ENCODE assay signal across 11 cellular contexts in genomic region chr1:166874464-166874863, GRCh38. TPM values are rescaled to one million over a fixed set of nuclear protein-coding genes. Genes with fewer than 3 reads are reported as not detected.
DNase-seq lines count a peak whose midpoint lies in the region; ATAC-seq and TF ChIP-seq lines count a peak whose summit lies in the region.
"Had no signal": no experiment of that assay in that cellular context is flagged by ENCODE, and none has a peak within 500 bp of the region (broad histone marks: within the 10 kb centered on the region; RNA-seq: fewer than 3 reads in every experiment).

No MANE protein-coding gene starts in this region.

- DNase-seq in CD4-positive, CD25-positive, alpha-beta regulatory T cell: no peak
- no peak for DNase-seq in HCT116 (ENCODE audit: low read depth, low spot score)
- no peak for DNase-seq in T-helper 17 cell
- no peak for DNase-seq in aorta
- DNase-seq: activated CD8-positive, alpha-beta memory T cell treated with anti-CD3 and anti-CD28 coated beads, Interleukin-2, amount 50 U/mL, for 48 hours; DMS 273 treated with DMSO at 0.1 percent for 48 hours; erythroblast had no signal

- H3K4me3 ChIP-seq in CD4-positive, CD25-positive, alpha-beta regulatory T cell (ENCODE audit: low read depth, low read length): peak overlapping the region; percentile 81
- peak overlapping the region in 1 of 2 experiments; percentile 69; a peak in 2 of 4 replicates for H3K4me3 ChIP-seq in HCT116 (replicated peaks in 1 of 2; ENCODE audit: low read depth in 1 of 2, low read length in 2 of 2)
- H3K4me3 ChIP-seq in liver (ENCODE audit: low read depth in 1 of 3, low read length in 3 of 3): peak overlapping the region in 2 of 3 donors; percentile 72 to 94
- no peak overlapping the region for H3K4me3 ChIP-seq in aorta (ENCODE audit: low read length in 2 of 2)

- no peak overlapping the region for H2AFZ ChIP-seq in HCT116 (ENCODE audit: low read depth, low read length, poor library complexity, severe bottlenecking)

- no peak for TF ChIP-seq CTCF in HCT116 (IDR thresholded peaks at IDR 0.05 in 2 of 3, conservative IDR thresholded peaks at IDR 0.05 in 1 of 3; ENCODE audit: borderline replicate concordance in 1 of 3, insufficient read depth in 1 of 3, low read depth in 2 of 3, low read length in 2 of 3)
- TF ChIP-seq CTCF in liver (IDR thresholded peaks at IDR 0.05; ENCODE audit: low read depth, low read length, missing input control): no peak

- H3K36me3 ChIP-seq in CD4-positive, CD25-positive, alpha-beta regulatory T cell (ENCODE audit: control insufficient read depth, insufficient read depth, low read length): no peaks in the 10 kb centered on the region
- H3K36me3 ChIP-seq in HCT116 (ENCODE audit: control insufficient read depth in 1 of 2, insufficient read depth in 2 of 2, low read length in 2 of 2): no peaks in the 10 kb centered on the region
- H3K36me3 ChIP-seq in liver (ENCODE audit: control insufficient read depth in 4 of 4, insufficient read depth in 3 of 4, low read depth in 1 of 4, low read length in 3 of 4): no peaks in the 10 kb centered on the region
- H3K36me3 ChIP-seq in aorta (ENCODE audit: control insufficient read depth in 1 of 2, insufficient read depth in 2 of 2, low read length in 1 of 2): no peaks in the 10 kb centered on the region

- CTCF ChIA-PET in HCT116 (lab: Charles Lee): no interaction called here

- no peak overlapping the region for H3K27ac ChIP-seq in CD4-positive, CD25-positive, alpha-beta regulatory T cell (ENCODE audit: insufficient read depth, low read length, poor library complexity, severe bottlenecking)
- H3K27ac ChIP-seq in HCT116 (ENCODE audit: low read depth, low read length) (no peak overlapping the region), liver (ENCODE audit: low read depth in 1 of 2, low read length in 2 of 2) (peak overlapping the region; percentile 48 to 98), aorta (ENCODE audit: low read depth in 1 of 2, low read length in 2 of 2) (no peak overlapping the region)

- H3K4me1 Mint-ChIP-seq in CD4-positive, CD25-positive, alpha-beta regulatory T cell: peaks cover 22 to 71% (median 52%) of the 10 kb centered on the region in 4 donors
- peaks cover 44% of the 10 kb centered on the region for H3K4me1 Mint-ChIP-seq in T-helper 17 cell

- intact Hi-C loops in HCT116 (cut with micrococcal nuclease) (no loop called here), aorta (cut with DNase I) (no loop called here)

- no peaks in the 10 kb centered on the region for H3K9me3 ChIP-seq in CD4-positive, CD25-positive, alpha-beta regulatory T cell (ENCODE audit: control insufficient read depth in 2 of 2, low read length in 2 of 2)
- H3K9me3 ChIP-seq in HCT116 (ENCODE audit: control insufficient read depth in 1 of 2, insufficient read depth in 1 of 2, low read depth in 1 of 2, low read length in 2 of 2): no peaks in the 10 kb centered on the region
- H3K9me3 ChIP-seq in T-helper 17 cell (ENCODE audit: control insufficient read depth, low read length, poor library complexity, severe bottlenecking): no peaks in the 10 kb centered on the region
- H3K9me3 ChIP-seq in liver (ENCODE audit: control insufficient read depth in 4 of 4, low read length in 3 of 4): no peaks in the 10 kb centered on the region
- no peaks in the 10 kb centered on the region for H3K9me3 ChIP-seq in aorta (ENCODE audit: control insufficient read depth, low read length)

- TF ChIP-seq RAD21 in HCT116 (IDR thresholded peaks at IDR 0.05; ENCODE audit: low read depth): no peak
- peak; percentile 10 to 25 for TF ChIP-seq RAD21 in liver (IDR thresholded peaks at IDR 0.05)

- H3K4me3 Mint-ChIP-seq in CD4-positive, CD25-positive, alpha-beta regulatory T cell: peak overlapping the region in 2 of 4 donors; percentile 52 to 93
- H3K4me3 Mint-ChIP-seq in T-helper 17 cell: peak overlapping the region; percentile 95

- WGBS in liver: 54% methylated on average over 8 of the region's 8 CpGs
- WGBS in aorta, 2 donors: 96 to 99% methylated on average over 8 of the region's 8 CpGs

- peak overlapping the region; percentile 88; the same call in 1 of the 2 replicates for H3K4me2 ChIP-seq in HCT116 (ENCODE audit: low read length)

- H3K9me2 ChIP-seq in HCT116 (ENCODE audit: insufficient read depth): no peaks in the 10 kb centered on the region

- no peak for TF ChIP-seq POLR2A in HCT116 (IDR thresholded peaks at IDR 0.05; ENCODE audit: borderline replicate concordance, extremely low read depth, insufficient read depth, insufficient read length)

- POLR2A ChIA-PET in HCT116 (lab: Charles Lee): interaction anchor here (1.0 kb wide), 1 partner anchor 19 kb away, joined by 3 read pairs; no protein-coding TSS in a partner anchor

- H3K27ac Mint-ChIP-seq in CD4-positive, CD25-positive, alpha-beta regulatory T cell: peak overlapping the region in 2 of 3 donors; percentile 20 to 96
- no peak overlapping the region for H3K27ac Mint-ChIP-seq in T-helper 17 cell

- no peaks in the 10 kb centered on the region for H3K27me3 Mint-ChIP-seq in CD4-positive, CD25-positive, alpha-beta regulatory T cell
- H3K27me3 Mint-ChIP-seq in T-helper 17 cell: no peaks in the 10 kb centered on the region

- 0 out of 2 replicates have a peak, but pooled peaks cover 6% of the 10 kb centered on the region for H4K20me1 ChIP-seq in HCT116 (ENCODE audit: insufficient read depth)

- ATAC-seq in CD4-positive, CD25-positive, alpha-beta regulatory T cell (ENCODE audit: low read depth in 2 of 2): no peak
- ATAC-seq in HCT116: no peak
- ATAC-seq in T-helper 17 cell: no peak
- ATAC-seq in GM18511 (IDR thresholded peaks at IDR 0.05; ENCODE audit: unreplicated experiment): no peak
- no peak for ATAC-seq in GM21717 (IDR thresholded peaks at IDR 0.05; ENCODE audit: unreplicated experiment)
- ATAC-seq in aorta (ENCODE audit: low FRiP score): no peak
- no peak for ATAC-seq in HG02798 (IDR thresholded peaks at IDR 0.05; ENCODE audit: poor library complexity, unreplicated experiment)

- H3K36me3 Mint-ChIP-seq in CD4-positive, CD25-positive, alpha-beta regulatory T cell: peaks cover 4% of the 10 kb centered on the region
- no peaks in the 10 kb centered on the region for H3K36me3 Mint-ChIP-seq in T-helper 17 cell (ENCODE audit: low read depth)

- H3K4me1 ChIP-seq in CD4-positive, CD25-positive, alpha-beta regulatory T cell (ENCODE audit: control insufficient read depth, insufficient read depth, low read length, poor library complexity, severe bottlenecking): peaks cover 17% of the 10 kb centered on the region
- peaks cover 15 to 21% of the 10 kb centered on the region in 2 experiments for H3K4me1 ChIP-seq in HCT116 (ENCODE audit: control insufficient read depth in 1 of 2, insufficient read depth in 2 of 2, low read length in 2 of 2)
- peaks cover 10 to 69% (median 41%) of the 10 kb centered on the region in 4 donors for H3K4me1 ChIP-seq in liver (ENCODE audit: control insufficient read depth in 4 of 4, insufficient read depth in 4 of 4, low read length in 3 of 4)
- no peaks in the 10 kb centered on the region for H3K4me1 ChIP-seq in aorta (ENCODE audit: control insufficient read depth in 1 of 2, insufficient read depth in 2 of 2, low read length in 2 of 2)

- no peaks in the 10 kb centered on the region for H3K9me3 Mint-ChIP-seq in CD4-positive, CD25-positive, alpha-beta regulatory T cell

- H3K9ac ChIP-seq in HCT116 (ENCODE audit: low read length): no peak overlapping the region
- H3K9ac ChIP-seq in liver (ENCODE audit: low read depth in 1 of 2, low read length in 2 of 2): peak overlapping the region; percentile 75 to 84

- BruUV-seq in HCT116 (replicated peaks; lab: Mats Ljungman, UMichigan): no TSS peak

- RAD21 ChIA-PET in HCT116 (lab: Charles Lee; ENCODE audit: low non-redundant PET in 1 of 2, low total read pairs in 2 of 2, uncharacterized antibody in 2 of 2, unreplicated experiment in 2 of 2): no interaction called here

- H3K27me3 ChIP-seq in CD4-positive, CD25-positive, alpha-beta regulatory T cell (ENCODE audit: control insufficient read depth, insufficient read depth, low read length): no peaks in the 10 kb centered on the region
- H3K27me3 ChIP-seq in HCT116 (ENCODE audit: insufficient read depth, low read length): no peaks in the 10 kb centered on the region
- no peaks in the 10 kb centered on the region for H3K27me3 ChIP-seq in liver (ENCODE audit: control insufficient read depth in 4 of 4, insufficient read depth in 4 of 4, low read length in 3 of 4)
- H3K27me3 ChIP-seq in aorta (ENCODE audit: control insufficient read depth in 1 of 2, insufficient read depth in 2 of 2, low read length in 1 of 2): no peaks in the 10 kb centered on the region

- H3K79me2 ChIP-seq in HCT116 (ENCODE audit: insufficient read depth, low read length): peaks cover 62% of the 10 kb centered on the region

TF ChIP-seq in HCT116, 20 proteins besides CTCF, POLR2A, EP300 and RAD21 (continues in another document):
- TF ChIP-seq CBX3 (IDR thresholded peaks at IDR 0.05; ENCODE audit: low read depth) (no peak), FOSL1 (IDR thresholded peaks at IDR 0.05; ENCODE audit: low read depth) (no peak), ZFX (IDR thresholded peaks at IDR 0.05) (no peak), JUND (IDR thresholded peaks at IDR 0.05) (no peak)

RNA-seq across cellular contexts. Expression of gene TADA1, which starts 1.6 kb away (rescaled TPM):
- total RNA-seq in CD4-positive, CD25-positive, alpha-beta regulatory T cell: 12.7 TPM
- polyA plus RNA-seq in CD4-positive, CD25-positive, alpha-beta regulatory T cell: 10 to 100 TPM; 14.5 to 21.4 (median 17.0) TPM
- total RNA-seq in HCT116 (2021; ENCODE audit: unreplicated experiment): 16.0 TPM
- 7.9 and 10.1 TPM in 2 replicates for polyA plus RNA-seq in HCT116 (2012)
- total RNA-seq in T-helper 17 cell: 10 to 100 TPM; 12.0 to 13.1 TPM
- 10 to 100 TPM; 12.9 to 17.1 TPM for total RNA-seq in liver
- polyA plus RNA-seq in liver: 10 to 100 TPM in 1 of 2 donors, 1 to 10 TPM in 1; 9.1 to 21.3 TPM
- total RNA-seq in aorta: 1 to 10 TPM; 7.0 to 9.4 TPM
- polyA plus RNA-seq in aorta: 1 to 10 TPM; 6.1 to 6.3 TPM

RNA-seq across cellular contexts. Expression of gene POGK, which starts 35.2 kb away (rescaled TPM):
- 19.1 TPM for total RNA-seq in CD4-positive, CD25-positive, alpha-beta regulatory T cell
- 10 to 100 TPM; 11.9 to 18.4 (median 13.2) TPM for polyA plus RNA-seq in CD4-positive, CD25-positive, alpha-beta regulatory T cell
- total RNA-seq in HCT116 (2021; ENCODE audit: unreplicated experiment) (35.6 TPM), T-helper 17 cell (10 to 100 TPM; 24.7 to 27.7 TPM), liver (10 to 100 TPM in 1 of 2 donors, 1 to 10 TPM in 1; 6.8 to 14.1 TPM), aorta (10 to 100 TPM; 38.0 to 40.4 TPM)
- polyA plus RNA-seq in HCT116 (2012): 9.8 and 13.3 TPM in 2 replicates
- polyA plus RNA-seq in liver (1 to 10 TPM; 4.2 to 6.6 TPM), aorta (10 to 100 TPM; 11.5 to 13.8 TPM)

Comparison
In these comparisons a context has a peak if more than half of its experiments do, and no peak if none do; other contexts are left out.
1. H3K27ac ChIP-seq: peak in liver (2 of 2); none in CD4-positive, CD25-positive, alpha-beta regulatory T cell (single experiment), HCT116 (single experiment) and aorta (0 of 2).
2. H3K4me3 ChIP-seq: peak in CD4-positive, CD25-positive, alpha-beta regulatory T cell (single experiment) and liver (2 of 3); none in aorta (0 of 2).